Comparison of ENCODE assay signal across 26 cellular contexts in genomic region chr3:55339390-55339789, GRCh38.
"Had no signal": no experiment of that assay in that cellular context is flagged by ENCODE, and none has a peak within 500 bp of the region (broad histone marks: within the 10 kb centered on the region; RNA-seq: fewer than 3 reads in every experiment).

No MANE protein-coding gene starts in this region.

- H3K4me1 ChIP-seq: stomach, suprapubic skin, thyroid gland, tibial artery, tibial nerve, transverse colon, upper lobe of left lung, upper lobe of right lung, uterus, vagina had no signal

- ATAC-seq: stimulated activated effector memory CD8-positive, alpha-beta T cell treated with anti-CD3 and anti-CD28 coated beads, Interleukin-12 subunit alpha, Interleukin-12 subunit beta, amount 100 ng/mL, for 72 hours; stimulated activated memory B cell treated with anti-CD40 and anti-IgM and Interleukin-4, amounts not matched to agents 10 μg/mL and 1 μg/mL and 100 μg/mL, for 72 hours; stimulated activated naive B cell treated with anti-CD40 and anti-IgM and Interleukin-4, amounts not matched to agents 10 μg/mL and 1 μg/mL and 100 μg/mL, for 72 hours; stimulated activated naive CD8-positive, alpha-beta T cell treated with anti-CD3 and anti-CD28 coated beads, Interleukin-15, amount 100 ng/mL, for 72 hours; stimulated activated naive CD8-positive, alpha-beta T cell treated with anti-CD3 and anti-CD28 coated beads, Interleukin-15, Interleukin-2, amounts not matched to agents 100 U/mL and 50 U/mL, for 24 hours; upper lobe of right lung had no signal

- DNase-seq: stimulated activated CD4-positive, alpha-beta T cell treated with anti-CD3 and anti-CD28 coated beads, Interleukin-2, amount 100 ng/mL, for 48 hours; stimulated activated CD4-positive, alpha-beta T cell treated with anti-CD3 and anti-CD28 coated beads, Interleukin-4, amount 100 ng/mL, for 1 hour; stimulated activated CD4-positive, alpha-beta T cell treated with anti-CD3 and anti-CD28 coated beads, Interleukin-4, amount 100 ng/mL, for 24 hours; stimulated activated CD4-positive, alpha-beta T cell treated with anti-CD3 and anti-CD28 coated beads, Interleukin-4, amount 100 ng/mL, for 4 hours; stimulated activated CD8-positive, alpha-beta memory T cell treated with anti-CD3 and anti-CD28 coated beads, Interleukin-4, amount 100 ng/mL, for 48 hours; stimulated activated naive B cell treated with anti-CD40 and anti-IgM and Interleukin-4, amounts not matched to agents 10 μg/mL and 1 μg/mL and 100 μg/mL, for 72 hours; stimulated activated naive CD4-positive, alpha-beta T cell; stimulated activated naive CD4-positive, alpha-beta T cell treated with Interleukin-2 at 50 U/mL for 16 hours; stimulated activated naive CD8-positive, alpha-beta T cell treated with anti-CD3 and anti-CD28 coated beads, Interleukin-15, amount 100 ng/mL, for 72 hours; stimulated activated naive CD8-positive, alpha-beta T cell treated with anti-CD3 and anti-CD28 coated beads, Interleukin-15, Interleukin-2, amounts not matched to agents 100 U/mL and 50 U/mL, for 24 hours; stomach; substantia nigra; testis; thyroid gland; tibial artery; transverse colon; trophoblast cell; upper lobe of left lung; upper lobe of right lung; uterus had no signal

- H3K27me3 ChIP-seq: stomach, suprapubic skin, testis, thyroid gland, tibial artery, tibial nerve, transverse colon, upper lobe of left lung, upper lobe of right lung, uterus, vagina had no signal

- H3K9me3 ChIP-seq: stomach, suprapubic skin, testis, thoracic aorta, thyroid gland, tibial artery, tibial nerve, transverse colon, upper lobe of left lung, upper lobe of right lung, uterus, vagina had no signal

- H3K4me3 ChIP-seq: stomach, suprapubic skin, testis, thoracic aorta, thyroid gland, tibial artery, tibial nerve, transverse colon, upper lobe of left lung, upper lobe of right lung, uterus, vagina had no signal

- H3K27ac ChIP-seq: stomach, suprapubic skin, thoracic aorta, thyroid gland, tibial artery, tibial nerve, transverse colon, upper lobe of left lung, upper lobe of right lung, uterus, vagina had no signal

- H3K36me3 ChIP-seq: stomach, suprapubic skin, thoracic aorta, thyroid gland, tibial artery, tibial nerve, transverse colon, upper lobe of left lung, upper lobe of right lung, uterus, vagina had no signal
